Comparison of ENCODE assay signal across 18 cellular contexts in genomic region chr1:1240822-1241587, GRCh38.
DNase-seq lines count a peak whose midpoint lies in the region; ATAC-seq lines count a peak whose summit lies in the region.
"Had no signal": no experiment of that assay in that cellular context is flagged by ENCODE, and none has a peak within 500 bp of the region (broad histone marks: within the 10 kb centered on the region; RNA-seq: fewer than 3 reads in every experiment).

No MANE protein-coding gene starts in this region.

- no peaks in the 10 kb centered on the region for H3K36me3 Mint-ChIP-seq in stimulated activated memory B cell treated with anti-CD40 and anti-IgM and Interleukin-4, amounts not matched to agents 10 μg/mL and 1 μg/mL and 100 μg/mL, for 72 hours
- H3K36me3 Mint-ChIP-seq: activated naive CD4-positive, alpha-beta T cell treated with anti-CD3 and anti-CD28 coated beads, Interleukin-2, amount 50 U/mL, for 24 hours; naive thymus-derived CD4-positive, alpha-beta T cell had no signal

- ATAC-seq in stimulated activated memory B cell treated with anti-CD40 and anti-IgM and Interleukin-4, amounts not matched to agents 10 μg/mL and 1 μg/mL and 100 μg/mL, for 72 hours: no peak
- ATAC-seq: naive thymus-derived CD4-positive, alpha-beta T cell had no signal

- H3K27me3 Mint-ChIP-seq in stimulated activated memory B cell treated with anti-CD40 and anti-IgM and Interleukin-4, amounts not matched to agents 10 μg/mL and 1 μg/mL and 100 μg/mL, for 72 hours: peaks cover 46% of the 10 kb centered on the region
- H3K27me3 Mint-ChIP-seq: activated naive CD4-positive, alpha-beta T cell treated with anti-CD3 and anti-CD28 coated beads, Interleukin-2, amount 50 U/mL, for 24 hours; central memory CD8-positive, alpha-beta T cell; stimulated activated naive CD8-positive, alpha-beta T cell treated with anti-CD3 and anti-CD28 coated beads, Interleukin-15, Interleukin-2, amounts not matched to agents 100 ng/mL and 50 ng/mL, for 24 hours had no signal

- H3K4me1 Mint-ChIP-seq in stimulated activated memory B cell treated with anti-CD40 and anti-IgM and Interleukin-4, amounts not matched to agents 10 μg/mL and 1 μg/mL and 100 μg/mL, for 72 hours: peaks cover 27% of the 10 kb centered on the region
- H3K4me1 Mint-ChIP-seq: activated naive CD4-positive, alpha-beta T cell treated with anti-CD3 and anti-CD28 coated beads, Interleukin-2, amount 50 U/mL, for 24 hours; central memory CD8-positive, alpha-beta T cell; naive thymus-derived CD4-positive, alpha-beta T cell had no signal

- no peaks in the 10 kb centered on the region for H3K9me3 Mint-ChIP-seq in stimulated activated memory B cell treated with anti-CD40 and anti-IgM and Interleukin-4, amounts not matched to agents 10 μg/mL and 1 μg/mL and 100 μg/mL, for 72 hours
- H3K9me3 Mint-ChIP-seq: activated naive CD4-positive, alpha-beta T cell treated with anti-CD3 and anti-CD28 coated beads, Interleukin-2, amount 50 U/mL, for 24 hours; activated T-helper 1 cell treated with anti-CD3 and anti-CD28 coated beads, Interleukin-12 subunit alpha, Interleukin-12 subunit beta, Interleukin-2, Interleukin-4 antibody, amounts not matched to agents 30 ng/mL and 10 ng/mL and 1 ng/mL, durations not matched to agents 14 hours and 24 hours and 36 hours; central memory CD8-positive, alpha-beta T cell; naive thymus-derived CD4-positive, alpha-beta T cell; stimulated activated naive CD8-positive, alpha-beta T cell treated with anti-CD3 and anti-CD28 coated beads, Interleukin-15, Interleukin-2, amounts not matched to agents 100 ng/mL and 50 ng/mL, for 24 hours had no signal

- no peak overlapping the region for H3K4me3 Mint-ChIP-seq in stimulated activated memory B cell treated with anti-CD40 and anti-IgM and Interleukin-4, amounts not matched to agents 10 μg/mL and 1 μg/mL and 100 μg/mL, for 72 hours
- H3K4me3 Mint-ChIP-seq: activated naive CD4-positive, alpha-beta T cell treated with anti-CD3 and anti-CD28 coated beads, Interleukin-2, amount 50 U/mL, for 24 hours; activated T-helper 1 cell treated with anti-CD3 and anti-CD28 coated beads, Interleukin-12 subunit alpha, Interleukin-12 subunit beta, Interleukin-2, Interleukin-4 antibody, amounts not matched to agents 30 ng/mL and 10 ng/mL and 1 ng/mL, durations not matched to agents 14 hours and 24 hours and 36 hours; central memory CD8-positive, alpha-beta T cell; naive thymus-derived CD4-positive, alpha-beta T cell; stimulated activated naive CD8-positive, alpha-beta T cell treated with anti-CD3 and anti-CD28 coated beads, Interleukin-15, Interleukin-2, amounts not matched to agents 100 ng/mL and 50 ng/mL, for 24 hours had no signal

- DNase-seq in AG08396 (ENCODE audit: low spot score): peak; percentile 77
- peak; percentile 31 for DNase-seq in EH (ENCODE audit: low read depth)
- peak; percentile 30 for DNase-seq in OCI-M1 (lab: John Stamatoyannopoulos, UW)
- DNase-seq in kidney tubule cell (ENCODE audit: low spot score): peak; percentile 15
- DNase-seq in germinal center (ENCODE audit: low spot score): no peak
- DNase-seq in medulla oblongata (ENCODE audit: extremely low spot score): no peak
- DNase-seq in nucleus accumbens (lab: John Stamatoyannopoulos, UW): no peak
- DNase-seq: activated CD4-positive, alpha-beta T cell treated with anti-CD3 and anti-CD28 coated beads for 4 hours; kidney glomerular epithelial cell; mesendoderm; naive thymus-derived CD4-positive, alpha-beta T cell; NCI-H187 treated with DMSO at 0.1 percent for 48 hours; posterior cingulate gyrus had no signal

- H3K27ac Mint-ChIP-seq in stimulated activated memory B cell treated with anti-CD40 and anti-IgM and Interleukin-4, amounts not matched to agents 10 μg/mL and 1 μg/mL and 100 μg/mL, for 72 hours: no peak overlapping the region
- H3K27ac Mint-ChIP-seq: activated naive CD4-positive, alpha-beta T cell treated with anti-CD3 and anti-CD28 coated beads, Interleukin-2, amount 50 U/mL, for 24 hours; activated T-helper 1 cell treated with anti-CD3 and anti-CD28 coated beads, Interleukin-12 subunit alpha, Interleukin-12 subunit beta, Interleukin-2, Interleukin-4 antibody, amounts not matched to agents 30 ng/mL and 10 ng/mL and 1 ng/mL, durations not matched to agents 14 hours and 24 hours and 36 hours; naive thymus-derived CD4-positive, alpha-beta T cell; stimulated activated naive CD8-positive, alpha-beta T cell treated with anti-CD3 and anti-CD28 coated beads, Interleukin-15, Interleukin-2, amounts not matched to agents 100 ng/mL and 50 ng/mL, for 24 hours had no signal

Comparison
In these comparisons a context has a peak if more than half of its experiments do, and no peak if none do; other contexts are left out.
1. DNase-seq: peak in AG08396 (single experiment), EH (single experiment), OCI-M1 (single experiment) and kidney tubule cell (single experiment); none in germinal center (single experiment), medulla oblongata (single experiment) and nucleus accumbens (0 of 56).